7 cellular contexts compared by ENCODE assay signal in the genomic region with DNA sequence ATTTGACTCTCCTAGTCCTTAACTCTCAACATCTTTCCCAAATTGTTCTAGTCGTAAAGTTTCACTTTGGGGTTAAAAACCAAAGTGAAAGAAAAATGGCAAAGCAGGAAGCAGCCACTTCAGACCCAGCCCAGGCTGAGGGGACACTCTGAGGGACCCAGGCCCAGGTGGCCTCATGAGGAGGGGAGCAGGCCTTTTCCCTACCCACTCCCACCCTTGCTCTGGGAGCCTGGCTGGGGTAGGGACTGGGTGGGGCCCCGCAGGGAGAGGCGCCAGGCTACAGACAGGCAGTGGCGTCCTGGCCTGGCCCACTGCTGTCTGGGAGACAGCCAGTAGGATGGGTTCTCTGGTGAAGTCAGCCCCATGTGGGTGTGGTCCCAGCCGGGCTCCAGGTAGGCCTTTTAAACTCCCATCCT.
DNase-seq lines count a peak whose midpoint lies in the region; ATAC-seq, FAIRE-seq and TF ChIP-seq lines count a peak whose summit lies in the region.

No MANE protein-coding gene starts in this region.

- H3K27ac ChIP-seq in esophagus (ENCODE audit: low read depth in 2 of 2, low read length in 1 of 2) (peak overlapping the region; percentile 46 to 90), pancreas (peak overlapping the region; percentile 66 to 82 (median 74))

- ATAC-seq in SK-N-SH treated with all-trans-retinoic acid at 6 μM for 48 hours (peak; percentile 57), pancreas (peak; percentile 20 to 48 (median 44)), GM21360 (IDR thresholded peaks at IDR 0.05; ENCODE audit: unreplicated experiment) (no peak)

- peaks cover 9 to 20% of the 10 kb centered on the region in 2 donors for H3K4me1 ChIP-seq in esophagus (ENCODE audit: control insufficient read depth in 2 of 2, insufficient read depth in 2 of 2, low read length in 1 of 2)
- H3K4me1 ChIP-seq in pancreas, result peaks cover 52 to 67% (median 63%) of the 10 kb centered on the region in 3 donors

- TF ChIP-seq POLR2A in H54 (IDR thresholded peaks at IDR 0.05; ENCODE audit: low read depth, low read length), result no peak

- TF ChIP-seq CTCF in pancreas (IDR thresholded peaks at IDR 0.05), result no peak

- H3K4me3 ChIP-seq in esophagus (ENCODE audit: low read depth in 1 of 2, low read length in 2 of 2) (peak overlapping the region; percentile 4 to 12), pancreas (no peak overlapping the region)

- DNase-seq in H54 (ENCODE audit: insufficient read length, low spot score) (peak; percentile 71), pancreas (peak in 4 of 6 donors; percentile 54 to 81 (median 62)), NCI-H2107 (lab: John Stamatoyannopoulos, UW) (no peak)
- DNase-seq in activated CD4-positive, CD25-positive, alpha-beta regulatory T cell treated with anti-CD3 and anti-CD28 coated beads, Interleukin-2, amount 50 U/mL, for 72 hours, result no peak

- FAIRE-seq in H54 (lab: Jason Lieb, UNC) (no peak), pancreas (lab: Jason Lieb, UNC) (no peak)

- 10 to 15% methylated on average over 5 of the region's 5 CpGs for WGBS in esophagus, 2 donors
- WGBS in pancreas, 2 donors, result 8 to 9% methylated on average over 5 of the region's 5 CpGs

- H3K9me3 ChIP-seq in esophagus (ENCODE audit: control insufficient read depth in 2 of 2, insufficient read depth in 1 of 2, low read depth in 1 of 2, low read length in 1 of 2) (no peaks in the 10 kb centered on the region), pancreas (no peaks in the 10 kb centered on the region)

- H3K27me3 ChIP-seq in esophagus (ENCODE audit: control insufficient read depth in 1 of 2, insufficient read depth in 2 of 2, low read length in 2 of 2), result no peaks in the 10 kb centered on the region
- H3K27me3 ChIP-seq in pancreas, result no peaks in the 10 kb centered on the region

- intact Hi-C loops in pancreas (cut with DNase I), result no loop called here

- H3K36me3 ChIP-seq in esophagus (ENCODE audit: control insufficient read depth in 2 of 2, insufficient read depth in 2 of 2, low read length in 1 of 2), result peaks cover 0 to 7% of the 10 kb centered on the region in 2 donors
- H3K36me3 ChIP-seq in pancreas, result no peaks in the 10 kb centered on the region

TF ChIP-seq in SK-N-SH treated with all-trans-retinoic acid at 6 μM for 48 hours, 23 proteins besides CTCF, POLR2A, EP300 and RAD21:
- TF ChIP-seq, protein P1, sequence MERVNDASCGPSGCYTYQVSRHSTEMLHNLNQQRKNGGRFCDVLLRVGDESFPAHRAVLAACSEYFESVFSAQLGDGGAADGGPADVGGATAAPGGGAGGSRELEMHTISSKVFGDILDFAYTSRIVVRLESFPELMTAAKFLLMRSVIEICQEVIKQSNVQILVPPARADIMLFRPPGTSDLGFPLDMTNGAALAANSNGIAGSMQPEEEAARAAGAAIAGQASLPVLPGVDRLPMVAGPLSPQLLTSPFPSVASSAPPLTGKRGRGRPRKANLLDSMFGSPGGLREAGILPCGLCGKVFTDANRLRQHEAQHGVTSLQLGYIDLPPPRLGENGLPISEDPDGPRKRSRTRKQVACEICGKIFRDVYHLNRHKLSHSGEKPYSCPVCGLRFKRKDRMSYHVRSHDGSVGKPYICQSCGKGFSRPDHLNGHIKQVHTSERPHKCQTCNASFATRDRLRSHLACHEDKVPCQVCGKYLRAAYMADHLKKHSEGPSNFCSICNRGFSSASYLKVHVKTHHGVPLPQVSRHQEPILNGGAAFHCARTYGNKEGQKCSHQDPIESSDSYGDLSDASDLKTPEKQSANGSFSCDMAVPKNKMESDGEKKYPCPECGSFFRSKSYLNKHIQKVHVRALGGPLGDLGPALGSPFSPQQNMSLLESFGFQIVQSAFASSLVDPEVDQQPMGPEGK (CRISPR knock-in tag; IDR thresholded peaks at IDR 0.05; ENCODE audit: borderline replicate concordance), result no peak
- no peak for TF ChIP-seq SNAI2 (CRISPR knock-in tag; IDR thresholded peaks at IDR 0.05)
- no peak for TF ChIP-seq RARB (CRISPR knock-in tag; IDR thresholded peaks at IDR 0.05)
- TF ChIP-seq CSDC2 (CRISPR knock-in tag; IDR thresholded peaks at IDR 0.05), result no peak
- TF ChIP-seq, protein P2, sequence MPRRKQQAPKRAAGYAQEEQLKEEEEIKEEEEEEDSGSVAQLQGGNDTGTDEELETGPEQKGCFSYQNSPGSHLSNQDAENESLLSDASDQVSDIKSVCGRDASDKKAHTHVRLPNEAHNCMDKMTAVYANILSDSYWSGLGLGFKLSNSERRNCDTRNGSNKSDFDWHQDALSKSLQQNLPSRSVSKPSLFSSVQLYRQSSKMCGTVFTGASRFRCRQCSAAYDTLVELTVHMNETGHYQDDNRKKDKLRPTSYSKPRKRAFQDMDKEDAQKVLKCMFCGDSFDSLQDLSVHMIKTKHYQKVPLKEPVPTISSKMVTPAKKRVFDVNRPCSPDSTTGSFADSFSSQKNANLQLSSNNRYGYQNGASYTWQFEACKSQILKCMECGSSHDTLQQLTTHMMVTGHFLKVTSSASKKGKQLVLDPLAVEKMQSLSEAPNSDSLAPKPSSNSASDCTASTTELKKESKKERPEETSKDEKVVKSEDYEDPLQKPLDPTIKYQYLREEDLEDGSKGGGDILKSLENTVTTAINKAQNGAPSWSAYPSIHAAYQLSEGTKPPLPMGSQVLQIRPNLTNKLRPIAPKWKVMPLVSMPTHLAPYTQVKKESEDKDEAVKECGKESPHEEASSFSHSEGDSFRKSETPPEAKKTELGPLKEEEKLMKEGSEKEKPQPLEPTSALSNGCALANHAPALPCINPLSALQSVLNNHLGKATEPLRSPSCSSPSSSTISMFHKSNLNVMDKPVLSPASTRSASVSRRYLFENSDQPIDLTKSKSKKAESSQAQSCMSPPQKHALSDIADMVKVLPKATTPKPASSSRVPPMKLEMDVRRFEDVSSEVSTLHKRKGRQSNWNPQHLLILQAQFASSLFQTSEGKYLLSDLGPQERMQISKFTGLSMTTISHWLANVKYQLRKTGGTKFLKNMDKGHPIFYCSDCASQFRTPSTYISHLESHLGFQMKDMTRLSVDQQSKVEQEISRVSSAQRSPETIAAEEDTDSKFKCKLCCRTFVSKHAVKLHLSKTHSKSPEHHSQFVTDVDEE (CRISPR knock-in tag; IDR thresholded peaks at IDR 0.05), result no peak
- no peak for TF ChIP-seq GLIS3 (CRISPR knock-in tag; IDR thresholded peaks at IDR 0.05)
- TF ChIP-seq, protein P3, sequence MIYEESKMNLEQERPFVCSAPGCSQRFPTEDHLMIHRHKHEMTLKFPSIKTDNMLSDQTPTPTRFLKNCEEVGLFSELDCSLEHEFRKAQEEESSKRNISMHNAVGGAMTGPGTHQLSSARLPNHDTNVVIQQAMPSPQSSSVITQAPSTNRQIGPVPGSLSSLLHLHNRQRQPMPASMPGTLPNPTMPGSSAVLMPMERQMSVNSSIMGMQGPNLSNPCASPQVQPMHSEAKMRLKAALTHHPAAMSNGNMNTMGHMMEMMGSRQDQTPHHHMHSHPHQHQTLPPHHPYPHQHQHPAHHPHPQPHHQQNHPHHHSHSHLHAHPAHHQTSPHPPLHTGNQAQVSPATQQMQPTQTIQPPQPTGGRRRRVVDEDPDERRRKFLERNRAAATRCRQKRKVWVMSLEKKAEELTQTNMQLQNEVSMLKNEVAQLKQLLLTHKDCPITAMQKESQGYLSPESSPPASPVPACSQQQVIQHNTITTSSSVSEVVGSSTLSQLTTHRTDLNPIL (CRISPR knock-in tag; IDR thresholded peaks at IDR 0.05; ENCODE audit: low read depth), result no peak
- TF ChIP-seq ESRRG (CRISPR knock-in tag; IDR thresholded peaks at IDR 0.05), result no peak
- no peak for TF ChIP-seq BACH2 (CRISPR knock-in tag; IDR thresholded peaks at IDR 0.05; ENCODE audit: borderline replicate concordance)
- no peak for TF ChIP-seq ZNF565 (CRISPR knock-in tag; conservative IDR thresholded peaks at IDR 0.05; ENCODE audit: low read depth)
- TF ChIP-seq ARNTL (CRISPR knock-in tag; IDR thresholded peaks at IDR 0.05; ENCODE audit: borderline replicate concordance, low read depth), result no peak
- no peak for TF ChIP-seq ZC3H10 (CRISPR knock-in tag; IDR thresholded peaks at IDR 0.05)
- no peak for TF ChIP-seq OSR1 (CRISPR knock-in tag; IDR thresholded peaks at IDR 0.05)
- TF ChIP-seq ZNF70 (CRISPR knock-in tag; IDR thresholded peaks at IDR 0.05), result no peak
- TF ChIP-seq ZNF8 (CRISPR knock-in tag; IDR thresholded peaks at IDR 0.05), result no peak
- TF ChIP-seq TOX (CRISPR knock-in tag; IDR thresholded peaks at IDR 0.05; ENCODE audit: borderline replicate concordance), result no peak
- no peak for TF ChIP-seq PPARA (CRISPR knock-in tag; IDR thresholded peaks at IDR 0.05; ENCODE audit: borderline replicate concordance)
- TF ChIP-seq ISL1 (CRISPR knock-in tag; IDR thresholded peaks at IDR 0.05), result no peak

Comparison
In these comparisons a context has a peak if more than half of its experiments do, and no peak if none do; other contexts are left out.
1. DNase-seq: peak in H54 (single experiment) and pancreas (4 of 6); none in NCI-H2107 (single experiment) and activated CD4-positive, CD25-positive, alpha-beta regulatory T cell treated with anti-CD3 and anti-CD28 coated beads, Interleukin-2, amount 50 U/mL, for 72 hours (single experiment).
2. H3K4me3 ChIP-seq: peak in esophagus (2 of 2); none in pancreas (0 of 4).